In the genomic region with DNA sequence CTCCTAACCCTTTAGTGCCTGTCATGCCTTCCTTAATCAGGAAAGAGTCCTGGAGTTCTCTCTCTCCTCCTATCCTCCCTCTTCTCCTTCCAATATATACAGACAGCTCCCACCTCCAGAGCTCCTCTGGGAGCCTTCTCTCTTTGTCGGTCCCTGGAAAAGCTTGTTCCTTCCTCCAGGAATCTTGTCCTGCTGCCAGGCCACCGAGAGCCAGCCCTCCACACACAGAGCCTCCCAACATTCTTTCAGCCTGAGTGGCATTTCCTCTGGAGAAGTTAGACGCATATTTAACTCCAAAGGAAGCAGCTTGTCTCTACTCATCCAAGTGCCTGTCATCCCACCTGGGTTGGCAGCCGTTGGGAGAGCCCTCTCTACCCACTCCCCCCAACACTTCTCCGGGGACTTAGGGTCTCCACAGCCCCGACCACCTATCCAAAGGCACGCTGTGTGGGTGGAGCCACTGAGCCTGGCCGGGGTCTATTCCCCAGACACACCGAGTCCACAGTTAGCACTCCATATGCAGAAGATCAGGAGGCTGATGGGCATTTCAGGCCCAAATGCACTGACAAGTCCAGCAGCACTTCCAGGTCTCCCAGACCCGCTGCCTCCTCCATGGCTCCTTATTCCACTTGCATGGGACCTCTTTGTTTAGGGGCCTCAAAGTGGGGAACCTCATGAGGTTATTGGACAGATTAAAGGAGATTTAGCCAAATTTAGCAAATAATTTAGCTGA, we compare ENCODE assay signal across 9 cellular contexts. TPM values are rescaled to one million over a fixed set of nuclear protein-coding genes. Genes with fewer than 3 reads are reported as not detected.
A peak's percentile ranks its signal among the peaks of the same experiment; 100 is the strongest.
DNase-seq lines count a peak whose midpoint lies in the region; ATAC-seq and TF ChIP-seq lines count a peak whose summit lies in the region.
"Had no signal": no experiment of that assay in that cellular context is flagged by ENCODE, and none has a peak within 500 bp of the region (broad histone marks: within the 10 kb centered on the region; RNA-seq: fewer than 3 reads in every experiment).

No MANE protein-coding gene starts in this region.

- H3K4me1 ChIP-seq in gastroesophageal sphincter (peaks cover 21 to 94% (median 70%) of the 10 kb centered on the region in 3 donors), prostate gland (replicated peaks) (no peaks in the 10 kb centered on the region)

- peak; percentile 79 for DNase-seq in ELF-1 (ENCODE audit: low read depth, low spot score)
- DNase-seq in SW480 (ENCODE audit: low spot score), result peak; percentile 76
- DNase-seq in prostate gland (ENCODE audit: low spot score), result peak; percentile 29
- no peak for DNase-seq in HEK293T (ENCODE audit: extremely low spot score)
- DNase-seq in activated gamma-delta T cell treated with Interleukin-2 at 50 U/mL for 16 hours, result no peak

- H3K4me3 ChIP-seq in gastroesophageal sphincter (no peak overlapping the region), prostate gland (no peak overlapping the region)

- H3K27me3 ChIP-seq in gastroesophageal sphincter, result no peaks in the 10 kb centered on the region
- no peaks in the 10 kb centered on the region for H3K27me3 ChIP-seq in prostate gland (replicated peaks; ENCODE audit: insufficient read depth)

- POLR2A ChIA-PET in HEK293T (lab: Yijun Ruan, JAX), result no interaction called here

- no peaks in the 10 kb centered on the region for H3K9me3 ChIP-seq in gastroesophageal sphincter
- no peaks in the 10 kb centered on the region for H3K9me3 ChIP-seq in prostate gland

- TF ChIP-seq POLR2A in gastroesophageal sphincter (IDR thresholded peaks at IDR 0.05) (no peak), prostate gland (IDR thresholded peaks at IDR 0.05) (no peak)

- H3K27ac ChIP-seq in gastroesophageal sphincter, result peak overlapping the region in 3 of 4 donors; percentile 80 to 91 (median 80)
- peak overlapping the region; percentile 57 to 59 for H3K27ac ChIP-seq in prostate gland

- no peak for TF ChIP-seq EP300 in gastroesophageal sphincter (IDR thresholded peaks at IDR 0.05)

- WGBS in gastroesophageal sphincter (ENCODE audit: low coverage in 1 of 2), 2 donors, result 0 to 29% methylated on average over 2 to 4 of the region's 10 CpGs
- 30% methylated on average over 10 of the region's 10 CpGs for WGBS in prostate gland

- CTCF ChIA-PET in HEK293T (lab: Yijun Ruan, JAX), result interaction anchor here (0.6 kb wide), 1 partner anchor 16 kb away, joined by 3 read pairs; no protein-coding TSS in a partner anchor

- H3K36me3 ChIP-seq in gastroesophageal sphincter (no peaks in the 10 kb centered on the region), prostate gland (no peaks in the 10 kb centered on the region)

- TF ChIP-seq CTCF in gastroesophageal sphincter (IDR thresholded peaks at IDR 0.05) (no peak), prostate gland (IDR thresholded peaks at IDR 0.05) (no peak)

- intact Hi-C loops in prostate gland (cut with DNase I), result no loop called here

- ATAC-seq in gastroesophageal sphincter (peak; percentile 62), HG02884 (IDR thresholded peaks at IDR 0.05; ENCODE audit: unreplicated experiment) (no peak), HG02588 (IDR thresholded peaks at IDR 0.05; ENCODE audit: unreplicated experiment) (no peak)

TF ChIP-seq in HEK293T, 16 proteins besides CTCF, POLR2A, EP300 and RAD21:
- TF ChIP-seq, protein P1, sequence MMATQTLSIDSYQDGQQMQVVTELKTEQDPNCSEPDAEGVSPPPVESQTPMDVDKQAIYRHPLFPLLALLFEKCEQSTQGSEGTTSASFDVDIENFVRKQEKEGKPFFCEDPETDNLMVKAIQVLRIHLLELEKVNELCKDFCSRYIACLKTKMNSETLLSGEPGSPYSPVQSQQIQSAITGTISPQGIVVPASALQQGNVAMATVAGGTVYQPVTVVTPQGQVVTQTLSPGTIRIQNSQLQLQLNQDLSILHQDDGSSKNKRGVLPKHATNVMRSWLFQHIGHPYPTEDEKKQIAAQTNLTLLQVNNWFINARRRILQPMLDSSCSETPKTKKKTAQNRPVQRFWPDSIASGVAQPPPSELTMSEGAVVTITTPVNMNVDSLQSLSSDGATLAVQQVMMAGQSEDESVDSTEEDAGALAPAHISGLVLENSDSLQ (IDR thresholded peaks at IDR 0.05), result no peak
- no peak for TF ChIP-seq ARNT (IDR thresholded peaks at IDR 0.05)
- TF ChIP-seq TARDBP (IDR thresholded peaks at IDR 0.05), result no peak
- no peak for TF ChIP-seq LEF1 (IDR thresholded peaks at IDR 0.05; ENCODE audit: borderline replicate concordance)
- TF ChIP-seq FOXA1 (IDR thresholded peaks at IDR 0.05), result no peak
- TF ChIP-seq CTBP1 (IDR thresholded peaks at IDR 0.05; ENCODE audit: borderline replicate concordance), result no peak
- TF ChIP-seq SUZ12 (IDR thresholded peaks at IDR 0.05), result no peak
- no peak for TF ChIP-seq HDGF (IDR thresholded peaks at IDR 0.05; ENCODE audit: borderline replicate concordance)
- no peak for TF ChIP-seq SP1 (IDR thresholded peaks at IDR 0.05)
- no peak for TF ChIP-seq NFRKB (IDR thresholded peaks at IDR 0.05)
- TF ChIP-seq L3MBTL2 (conservative IDR thresholded peaks at IDR 0.05), result no peak
- no peak for TF ChIP-seq ELF4 (IDR thresholded peaks at IDR 0.05)
- no peak for TF ChIP-seq ZNF384 (IDR thresholded peaks at IDR 0.05)
- TF ChIP-seq FOXM1 (IDR thresholded peaks at IDR 0.05; ENCODE audit: borderline replicate concordance), result no peak
- TF ChIP-seq FOXK2 (IDR thresholded peaks at IDR 0.05), result no peak
- no peak for TF ChIP-seq BHLHE40 (IDR thresholded peaks at IDR 0.05; ENCODE audit: borderline replicate concordance)
TF ChIP-seq in HEK293T: peak in this region for 0.

RNA-seq across cellular contexts. Expression of gene DKK3, which starts 31.1 kb away (rescaled TPM):
- total RNA-seq in gastroesophageal sphincter (100 to 1,000 TPM in 2 of 4 donors, 10 to 100 TPM in 2; 72.1 to 249 (median 127) TPM), prostate gland (100 to 1,000 TPM; 160 to 273 TPM)
- total RNA-seq: OCI-LY7 had no signal

Comparison
In these comparisons a context has a peak if more than half of its experiments do, and no peak if none do; other contexts are left out.
1. DNase-seq: peak in ELF-1 (single experiment), SW480 (single experiment) and prostate gland (single experiment); none in HEK293T (single experiment) and activated gamma-delta T cell treated with Interleukin-2 at 50 U/mL for 16 hours (single experiment).